2 cellular contexts compared by ENCODE assay signal in genomic region chr20:2036357-2036756, GRCh38. TPM values are rescaled to one million over a fixed set of nuclear protein-coding genes. Genes with fewer than 3 reads are reported as not detected.
"Had no signal": no experiment of that assay in that cellular context is flagged by ENCODE, and none has a peak within 500 bp of the region (broad histone marks: within the 10 kb centered on the region; RNA-seq: fewer than 3 reads in every experiment).

No MANE protein-coding gene starts in this region.

RNA-seq across cellular contexts. Expression of gene PDYN, which starts 42.5 kb away (rescaled TPM):
- total RNA-seq: G401, GM12878 had no signal
- polyA plus RNA-seq: GM12878 had no signal
